3 cellular contexts compared by ENCODE assay signal in genomic region chr10:132150777-132151176, GRCh38.
TF ChIP-seq lines count a peak whose summit lies in the region.

No MANE protein-coding gene starts in this region.

TF ChIP-seq in HepG2, 621 proteins besides CTCF, POLR2A, EP300 and RAD21:
- no peak for TF ChIP-seq SYNCRIP (IDR thresholded peaks at IDR 0.05; ENCODE audit: insufficient read depth, low read depth, low read length)
- TF ChIP-seq PLRG1 (conservative IDR thresholded peaks at IDR 0.05): peak; percentile 77; the same call in 1 of the 2 replicates
- TF ChIP-seq ZBTB33 (CRISPR knock-in tag; IDR thresholded peaks at IDR 0.05): no peak
- no peak for TF ChIP-seq ZNF503 (CRISPR knock-in tag; IDR thresholded peaks at IDR 0.05)
- TF ChIP-seq LCORL (IDR thresholded peaks at IDR 0.05): peak; percentile 13; the same call in 1 of the 2 replicates
- no peak for TF ChIP-seq LCORL (CRISPR knock-in tag; IDR thresholded peaks at IDR 0.05)
- 0 out of 2 replicates have a peak, but pooled peaks have one; percentile 34 for TF ChIP-seq FOXK2 (IDR thresholded peaks at IDR 0.05)
- TF ChIP-seq PHB2 (IDR thresholded peaks at IDR 0.05; ENCODE audit: partially characterized antibody): peak; percentile 8
- TF ChIP-seq FOXP1 (IDR thresholded peaks at IDR 0.05): 0 out of 2 replicates have a peak, but pooled peaks have one; percentile 36
- no peak for TF ChIP-seq FOXP1 (CRISPR knock-in tag; IDR thresholded peaks at IDR 0.05)
- no peak for TF ChIP-seq ZNF510 (CRISPR knock-in tag; IDR thresholded peaks at IDR 0.05; ENCODE audit: low read depth)
- no peak for TF ChIP-seq NFE2L1 (CRISPR knock-in tag; IDR thresholded peaks at IDR 0.05; ENCODE audit: borderline replicate concordance)
- peak; percentile 39; the same call in 1 of the 2 replicates for TF ChIP-seq ARNT (IDR thresholded peaks at IDR 0.05)
- no peak for TF ChIP-seq ZSCAN22 (CRISPR knock-in tag; IDR thresholded peaks at IDR 0.05)

TF ChIP-seq in HEK293, 187 proteins besides CTCF, POLR2A, EP300 and RAD21 (continues in another document):
- peak; percentile 93 for TF ChIP-seq ZNF366 (tag by site-specific recombination; conservative IDR thresholded peaks at IDR 0.05)
- 0 out of 2 replicates have a peak, but pooled peaks have one; percentile 30 for TF ChIP-seq ZNF776 (tag by site-specific recombination; IDR thresholded peaks at IDR 0.05; ENCODE audit: borderline replicate concordance)
- no peak for TF ChIP-seq ZNF580 (tag by site-specific recombination; IDR thresholded peaks at IDR 0.05)
- TF ChIP-seq PRDM4 (tag by site-specific recombination; IDR thresholded peaks at IDR 0.05): no peak
- peak; percentile 100 for TF ChIP-seq ZBTB17 (tag by site-specific recombination; IDR thresholded peaks at IDR 0.05)
- TF ChIP-seq SP2 (tag by site-specific recombination; IDR thresholded peaks at IDR 0.05): no peak
- TF ChIP-seq ZNF274 (IDR thresholded peaks at IDR 0.05; ENCODE audit: low read length): no peak
- TF ChIP-seq ZNF274 (tag by site-specific recombination; IDR thresholded peaks at IDR 0.05; ENCODE audit: borderline replicate concordance): peak; percentile 16; the same call in 1 of the 2 replicates
- no peak for TF ChIP-seq HIC1 (tag by site-specific recombination; IDR thresholded peaks at IDR 0.05)
- TF ChIP-seq GLI2 (tag by site-specific recombination; IDR thresholded peaks at IDR 0.05; ENCODE audit: borderline replicate concordance, low read depth): no peak
- TF ChIP-seq ZNF558 (tag by site-specific recombination; IDR thresholded peaks at IDR 0.05): no peak
- no peak for TF ChIP-seq PRDM10 (tag by site-specific recombination; IDR thresholded peaks at IDR 0.05)
- no peak for TF ChIP-seq ELK4 (IDR thresholded peaks at IDR 0.05; ENCODE audit: borderline replicate concordance, low read depth, low read length)
- no peak for TF ChIP-seq ZNF561 (tag by site-specific recombination; IDR thresholded peaks at IDR 0.05; ENCODE audit: borderline replicate concordance)
- no peak for TF ChIP-seq ZNF37A (tag by site-specific recombination; IDR thresholded peaks at IDR 0.05)

TF ChIP-seq in K562, 482 proteins besides CTCF, POLR2A, EP300 and RAD21:
- TF ChIP-seq THRB (CRISPR knock-in tag; conservative IDR thresholded peaks at IDR 0.05) (0 out of 2 replicates have a peak, but pooled peaks have one; percentile 12), SFPQ (IDR thresholded peaks at IDR 0.05; ENCODE audit: low read depth, low read length) (no peak)
TF ChIP-seq in K562: peak in this region for 1.
